In genomic region chr9:137492464-137493162, GRCh38 we compare ENCODE assay signal across 10 cellular contexts. TPM values are rescaled to one million over a fixed set of nuclear protein-coding genes. Genes with fewer than 3 reads are reported as not detected.
DNase-seq lines count a peak whose midpoint lies in the region; ATAC-seq, FAIRE-seq and TF ChIP-seq lines count a peak whose summit lies in the region.
"Had no signal": no experiment of that assay in that cellular context is flagged by ENCODE, and none has a peak within 500 bp of the region (broad histone marks: within the 10 kb centered on the region; RNA-seq: fewer than 3 reads in every experiment).

No MANE protein-coding gene starts in this region.

- no peaks in the 10 kb centered on the region for H3K9me3 ChIP-seq in K562 (replicated peaks; ENCODE audit: control insufficient read depth, insufficient read depth, low read depth, low read length)

- no peaks in the 10 kb centered on the region; a peak in 1 of 5 replicates for H3K27me3 ChIP-seq in K562 (ENCODE audit: control insufficient read depth in 2 of 2, insufficient read depth in 2 of 2, low read length in 2 of 2)

- H3K27me3 Mint-ChIP-seq in glutamatergic neuron (ENCODE audit: unreplicated experiment) = peaks cover 8% of the 10 kb centered on the region

- H3K4me3 ChIP-seq in K562 = no peak overlapping the region

- POLR2A ChIA-PET in K562 (lab: Yijun Ruan, JAX) = interaction anchor here (0.6 to 2.0 kb wide), 6 partner anchors 10 to 303 kb away, joined by 3 to 11 read pairs (median 4); no protein-coding TSS in a partner anchor

- DNase-seq in NK-92 treated with Interleukin-12 subunit alpha and Interleukin-12 subunit beta, amount 100 ng/mL, for 24 hours (lab: John Stamatoyannopoulos, UW) = peak; percentile 9
- no peak for DNase-seq in NK-92 (lab: John Stamatoyannopoulos, UW; ENCODE audit: unreplicated experiment)
- peak; percentile 46 for DNase-seq in NCI-H69 (lab: John Stamatoyannopoulos, UW)
- peak; percentile 97 to 99 (median 99) for DNase-seq in K562 (ENCODE audit: extremely low read depth in 1 of 4, low spot score in 3 of 4)
- peak; percentile 16 to 24 for DNase-seq in stimulated activated CD4-positive, alpha-beta T cell treated with anti-CD3 and anti-CD28 coated beads, Interleukin-4, amount 100 ng/mL, for 48 hours (ENCODE audit: low read depth in 2 of 2)
- no peak for DNase-seq in NCI-H2227 treated with DMSO at 0.1 percent for 48 hours (lab: John Stamatoyannopoulos, UW)
- DNase-seq in glutamatergic neuron = no peak

- peaks cover 19% of the 10 kb centered on the region for H3K4me1 Mint-ChIP-seq in glutamatergic neuron (ENCODE audit: low read depth, unreplicated experiment)

- H3K9ac ChIP-seq in K562 (ENCODE audit: insufficient read depth in 1 of 2, low read depth in 2 of 2, low read length in 2 of 2) = peak overlapping the region in 1 of 2 experiments; percentile 80; a peak in 2 of 4 replicates

- no peaks in the 10 kb centered on the region for H3K36me3 ChIP-seq in K562 (ENCODE audit: control insufficient read depth, insufficient read depth, low read length)

- TF ChIP-seq RAD21 in K562 (CRISPR knock-in tag; conservative IDR thresholded peaks at IDR 0.05 in 1 of 2, IDR thresholded peaks at IDR 0.05 in 1 of 2) = no peak

- TF ChIP-seq CTCF in K562 (IDR thresholded peaks at IDR 0.05 in 2 of 3, conservative IDR thresholded peaks at IDR 0.05 in 1 of 3; ENCODE audit: insufficient read depth in 2 of 3, low read depth in 1 of 3, low read length in 3 of 3) = no peak
- TF ChIP-seq CTCF in glutamatergic neuron (IDR thresholded peaks at IDR 0.05; ENCODE audit: partially characterized antibody, unreplicated experiment) = no peak

- TF ChIP-seq EP300 in K562 (IDR thresholded peaks at IDR 0.05; ENCODE audit: low read length) = no peak

- H2AFZ ChIP-seq in K562 (ENCODE audit: low read depth, low read length) = peak overlapping the region; percentile 75

- no peak overlapping the region for H3K4me3 Mint-ChIP-seq in glutamatergic neuron (ENCODE audit: unreplicated experiment)

- intact Hi-C loops in K562 (cut with micrococcal nuclease) = loop anchor here (2.0 kb wide), 1 partner anchor 32 kb away; no protein-coding TSS in a partner anchor

- no TSS peak for BruUV-seq in K562 (replicated peaks; lab: Mats Ljungman, UMichigan)

- ATAC-seq in K562 (peak; percentile 99), GM18517 (IDR thresholded peaks at IDR 0.05; ENCODE audit: unreplicated experiment) (no peak)

- H3K4me2 ChIP-seq in K562 (ENCODE audit: insufficient read depth, low read length) = peak overlapping the region; percentile 60

- 10% methylated on average over 10 of the region's 15 CpGs for WGBS in K562 (ENCODE audit: insufficient coverage, low coverage, missing lambda C conversion rate)

- H3K27ac ChIP-seq in K562 (ENCODE audit: extremely low read depth, low read depth, low read length) = peak overlapping the region; percentile 55; the same call in 2 of the 3 replicates
- H3K27ac ChIP-seq: epithelial cell of prostate had no signal

- no peaks in the 10 kb centered on the region for H4K20me1 ChIP-seq in K562 (replicated peaks; ENCODE audit: control insufficient read depth, insufficient read depth, low read length)

- no peak overlapping the region for H3K27ac Mint-ChIP-seq in glutamatergic neuron (ENCODE audit: unreplicated experiment)

- peaks cover 44 to 64% of the 10 kb centered on the region in 2 experiments for H3K4me1 ChIP-seq in K562 (replicated peaks in 1 of 2; ENCODE audit: control insufficient read depth in 2 of 2, insufficient read depth in 2 of 2, low read length in 2 of 2)

- TF ChIP-seq POLR2A in K562 (conservative IDR thresholded peaks at IDR 0.05) = no peak

- CTCF ChIA-PET in K562 (lab: Yijun Ruan, JAX; ENCODE audit: low intra/inter-chr PET ratio) = no interaction called here

- H3K9me3 Mint-ChIP-seq in glutamatergic neuron (ENCODE audit: unreplicated experiment) = peaks cover 3% of the 10 kb centered on the region

- in situ Hi-C loops in K562 (cut with MboI) = no loop called here

- FAIRE-seq in K562 (lab: Jason Lieb, UNC) = peak; percentile 86

- H3K9me1 ChIP-seq in K562 (ENCODE audit: control insufficient read depth, insufficient read depth, low read length) = no peaks in the 10 kb centered on the region

- no peaks in the 10 kb centered on the region for H3K36me3 Mint-ChIP-seq in glutamatergic neuron (ENCODE audit: unreplicated experiment)

- no peaks in the 10 kb centered on the region for H3K79me2 ChIP-seq in K562 (ENCODE audit: control insufficient read depth, insufficient read depth, low read length)

RNA-seq across cellular contexts. Expression of gene NSMF, which starts 33.5 kb away (rescaled TPM):
- 47.6 and 128 TPM in 2 replicates for total RNA-seq in K562 (2011; cell fraction: chromatin; rRNA removed; ENCODE audit: low replicate concordance)
- total RNA-seq in K562 (2011; cell fraction: nucleolus; rRNA removed) = 87.2 and 93.1 TPM in 2 replicates
- total RNA-seq in K562 (2011; cell fraction: nucleoplasm; rRNA removed) = 47.3 and 58.7 TPM in 2 replicates
- 49.2 and 60.0 TPM in 2 replicates for total RNA-seq in K562 (2014; rRNA removed)
- 24.4 and 29.3 TPM in 2 replicates for total RNA-seq in K562 (2014; rRNA removed; fragmentation: Illumina TruSeq; extraction: Trizol)
- 28.2 and 29.1 TPM in 2 replicates for total RNA-seq in K562 (2015; rRNA removed; fragmentation: Illumina TruSeq; extraction: Trizol)
- 72.0 and 74.5 TPM in 2 replicates for total RNA-seq in K562 (2021)
- 44.9 and 71.8 TPM in 2 replicates for polyA plus RNA-seq in K562 (2011; rRNA removed)
- polyA plus RNA-seq in K562 (2011; cell fraction: cytosol; rRNA removed) = 59.2 and 114 TPM in 2 replicates
- polyA plus RNA-seq in K562 (2011; cell fraction: nucleus; rRNA removed) = 244 and 400 TPM in 2 replicates
- polyA plus RNA-seq in K562 (2012) = 38.5 and 48.2 TPM in 2 replicates
- 26.4 and 44.1 TPM in 2 replicates for polyA plus RNA-seq in K562 (2014; fragmentation: Illumina TruSeq; extraction: Trizol)
- polyA plus RNA-seq in K562 (2014; fragmentation: Nextera tagmentation; extraction: Ambion mirVana) = under 1 TPM; 0.20 to 0.42 TPM
- 76.3 and 82.7 TPM in 2 replicates for polyA plus RNA-seq in K562 (2014; rRNA removed)
- polyA minus RNA-seq in K562 (2011; rRNA and poly(A)+ RNA removed) = 25.2 and 31.9 TPM in 2 replicates
- 37.7 and 44.3 TPM in 2 replicates for polyA minus RNA-seq in K562 (2011; cell fraction: cytosol; rRNA and poly(A)+ RNA removed)
- polyA minus RNA-seq in K562 (2011; cell fraction: nucleus; rRNA and poly(A)+ RNA removed) = 47.9 and 59.5 TPM in 2 replicates
- 131 TPM for total RNA-seq in glutamatergic neuron (ENCODE audit: unreplicated experiment)

RNA-seq across cellular contexts. Expression of gene ENTPD8, which starts 51.5 kb away (rescaled TPM):
- total RNA-seq in K562 (2011; cell fraction: chromatin; rRNA removed; ENCODE audit: low replicate concordance) = 0.23 and 0.67 TPM in 2 replicates
- total RNA-seq in K562 (2011; cell fraction: nucleolus; rRNA removed) = 0.50 and 0.53 TPM in 2 replicates
- 0.22 TPM in 1 of 2 replicates, not detected in the other for total RNA-seq in K562 (2011; cell fraction: nucleoplasm; rRNA removed)
- 0.16 and 0.27 TPM in 2 replicates for total RNA-seq in K562 (2014; rRNA removed)
- total RNA-seq in K562 (2014; rRNA removed; fragmentation: Illumina TruSeq; extraction: Trizol) = not detected in 2 replicates
- 0.08 TPM in 1 of 2 replicates, not detected in the other for total RNA-seq in K562 (2015; rRNA removed; fragmentation: Illumina TruSeq; extraction: Trizol)
- total RNA-seq in K562 (2021) = 0.13 and 0.18 TPM in 2 replicates
- polyA plus RNA-seq in K562 (2011; rRNA removed) = 0.06 and 0.11 TPM in 2 replicates
- 0.04 and 0.27 TPM in 2 replicates for polyA plus RNA-seq in K562 (2011; cell fraction: cytosol; rRNA removed)
- polyA plus RNA-seq in K562 (2011; cell fraction: nucleus; rRNA removed) = 0.63 and 1.0 TPM in 2 replicates
- 0.12 and 0.16 TPM in 2 replicates for polyA plus RNA-seq in K562 (2012)
- polyA plus RNA-seq in K562 (2014; fragmentation: Illumina TruSeq; extraction: Trizol) = 0.07 TPM in 1 of 2 replicates, not detected in the other
- polyA plus RNA-seq in K562 (2014; fragmentation: Nextera tagmentation; extraction: Ambion mirVana) = not detected
- 0.20 TPM in 1 of 2 replicates, not detected in the other for polyA plus RNA-seq in K562 (2014; rRNA removed)
- not detected in 2 replicates for polyA minus RNA-seq in K562 (2011; rRNA and poly(A)+ RNA removed)
- not detected in 2 replicates for polyA minus RNA-seq in K562 (2011; cell fraction: cytosol; rRNA and poly(A)+ RNA removed)
- 0.13 and 0.22 TPM in 2 replicates for polyA minus RNA-seq in K562 (2011; cell fraction: nucleus; rRNA and poly(A)+ RNA removed)
- 1.0 TPM for total RNA-seq in glutamatergic neuron (ENCODE audit: unreplicated experiment)
- total RNA-seq: NCI-H460 had no signal

RNA-seq across cellular contexts. Expression of gene PNPLA7, which starts 57.6 kb away (rescaled TPM):
- total RNA-seq in K562 (2011; cell fraction: chromatin; rRNA removed; ENCODE audit: low replicate concordance) = 2.8 and 5.5 TPM in 2 replicates
- total RNA-seq in K562 (2011; cell fraction: nucleolus; rRNA removed) = 2.0 and 3.0 TPM in 2 replicates
- 2.3 and 3.4 TPM in 2 replicates for total RNA-seq in K562 (2011; cell fraction: nucleoplasm; rRNA removed)
- total RNA-seq in K562 (2014; rRNA removed) (0.14 and 0.45 TPM in 2 replicates), K562 (2014; rRNA removed; fragmentation: Illumina TruSeq; extraction: Trizol) (0.04 TPM in 1 of 2 replicates, not detected in the other), K562 (2015; rRNA removed; fragmentation: Illumina TruSeq; extraction: Trizol) (0.19 and 0.22 TPM in 2 replicates), K562 (2021) (0.58 and 0.75 TPM in 2 replicates), glutamatergic neuron (ENCODE audit: unreplicated experiment) (6.7 TPM)
- polyA plus RNA-seq in K562 (2011; rRNA removed) (0.17 and 0.66 TPM in 2 replicates), K562 (2014; fragmentation: Illumina TruSeq; extraction: Trizol) (0.31 and 0.44 TPM in 2 replicates), K562 (2014; fragmentation: Nextera tagmentation; extraction: Ambion mirVana) (under 1 TPM in 1 of 2 experiments, not detected in 1; 0.01 TPM), K562 (2014; rRNA removed) (0.78 and 0.85 TPM in 2 replicates)
- 0.16 and 0.19 TPM in 2 replicates for polyA plus RNA-seq in K562 (2011; cell fraction: cytosol; rRNA removed)
- polyA plus RNA-seq in K562 (2011; cell fraction: nucleus; rRNA removed) = 4.1 and 5.1 TPM in 2 replicates
- polyA plus RNA-seq in K562 (2012) = 0.95 and 2.4 TPM in 2 replicates
- 0.07 and 0.12 TPM in 2 replicates for polyA minus RNA-seq in K562 (2011; rRNA and poly(A)+ RNA removed)
- 0.19 and 0.46 TPM in 2 replicates for polyA minus RNA-seq in K562 (2011; cell fraction: cytosol; rRNA and poly(A)+ RNA removed)
- polyA minus RNA-seq in K562 (2011; cell fraction: nucleus; rRNA and poly(A)+ RNA removed) = 0.54 and 1.00 TPM in 2 replicates

RNA-seq across cellular contexts. Expression of gene MRPL41, which starts 59.1 kb away (rescaled TPM):
- 2.1 and 9.1 TPM in 2 replicates for total RNA-seq in K562 (2011; cell fraction: chromatin; rRNA removed; ENCODE audit: low replicate concordance)
- 19.8 and 28.3 TPM in 2 replicates for total RNA-seq in K562 (2011; cell fraction: nucleolus; rRNA removed)
- total RNA-seq in K562 (2011; cell fraction: nucleoplasm; rRNA removed) = 9.6 and 10.5 TPM in 2 replicates
- total RNA-seq in K562 (2014; rRNA removed) = 239 and 259 TPM in 2 replicates
- 9.2 and 11.6 TPM in 2 replicates for total RNA-seq in K562 (2014; rRNA removed; fragmentation: Illumina TruSeq; extraction: Trizol)
- 54.9 and 58.3 TPM in 2 replicates for total RNA-seq in K562 (2015; rRNA removed; fragmentation: Illumina TruSeq; extraction: Trizol)
- total RNA-seq in K562 (2021) = 146 and 158 TPM in 2 replicates
- polyA plus RNA-seq in K562 (2011; rRNA removed) = 21.6 and 23.7 TPM in 2 replicates
- polyA plus RNA-seq in K562 (2011; cell fraction: cytosol; rRNA removed) = 35.6 and 169 TPM in 2 replicates
- polyA plus RNA-seq in K562 (2011; cell fraction: nucleus; rRNA removed) = 18.9 and 28.4 TPM in 2 replicates
- 75.7 and 99.4 TPM in 2 replicates for polyA plus RNA-seq in K562 (2012)
- polyA plus RNA-seq in K562 (2014; fragmentation: Illumina TruSeq; extraction: Trizol) = 10.4 and 32.9 TPM in 2 replicates
- 1 to 10 TPM; 2.6 to 4.1 TPM for polyA plus RNA-seq in K562 (2014; fragmentation: Nextera tagmentation; extraction: Ambion mirVana)
- 184 and 216 TPM in 2 replicates for polyA plus RNA-seq in K562 (2014; rRNA removed)
- 1.7 and 3.9 TPM in 2 replicates for polyA minus RNA-seq in K562 (2011; rRNA and poly(A)+ RNA removed)
- 21.6 and 22.5 TPM in 2 replicates for polyA minus RNA-seq in K562 (2011; cell fraction: cytosol; rRNA and poly(A)+ RNA removed)
- polyA minus RNA-seq in K562 (2011; cell fraction: nucleus; rRNA and poly(A)+ RNA removed) = 4.7 and 8.7 TPM in 2 replicates
- 48.9 TPM for total RNA-seq in glutamatergic neuron (ENCODE audit: unreplicated experiment)

Comparison
In these comparisons a context has a peak if more than half of its experiments do, and no peak if none do; other contexts are left out.
1. DNase-seq: peak in NK-92 treated with Interleukin-12 subunit alpha and Interleukin-12 subunit beta, amount 100 ng/mL, for 24 hours (single experiment), NCI-H69 (single experiment), K562 (4 of 4) and stimulated activated CD4-positive, alpha-beta T cell treated with anti-CD3 and anti-CD28 coated beads, Interleukin-4, amount 100 ng/mL, for 48 hours (2 of 2); none in NK-92 (single experiment), NCI-H2227 treated with DMSO at 0.1 percent for 48 hours (single experiment) and glutamatergic neuron (single experiment).